Comparison of ENCODE assay signal across 8 cellular contexts in the genomic region with DNA sequence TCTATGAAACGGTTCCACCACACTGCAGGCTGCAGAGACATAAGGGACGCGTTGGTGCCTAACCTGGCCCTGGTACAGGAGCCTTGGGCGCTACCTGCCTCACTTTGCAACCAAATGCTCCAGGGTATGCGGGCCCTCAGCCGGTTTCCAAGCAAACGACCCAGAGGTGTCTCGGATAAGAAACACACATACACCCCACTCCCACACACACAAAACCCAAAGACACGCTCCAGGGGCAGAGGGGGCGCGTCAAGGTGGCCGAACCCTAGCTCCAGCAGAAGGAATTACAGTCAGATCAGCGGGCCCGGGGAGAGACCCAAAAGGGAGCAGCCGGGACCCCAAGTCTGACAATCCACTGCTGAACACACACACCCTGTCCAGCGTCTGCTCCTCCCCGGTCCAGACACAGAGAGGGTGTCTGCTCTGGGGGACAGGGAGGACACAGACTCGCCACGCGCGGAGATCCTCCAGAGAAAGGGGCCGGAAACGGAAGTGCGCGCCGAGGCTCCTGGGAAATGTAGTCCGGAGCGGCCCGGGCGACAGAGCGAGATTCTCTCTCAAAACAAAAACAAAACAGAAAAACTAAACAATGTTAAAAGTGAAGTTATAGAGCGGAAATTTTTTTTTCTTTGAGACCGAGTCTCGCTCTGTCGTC. TPM values are rescaled to one million over a fixed set of nuclear protein-coding genes. Genes with fewer than 3 reads are reported as not detected.
DNase-seq lines count a peak whose midpoint lies in the region; ATAC-seq and TF ChIP-seq lines count a peak whose summit lies in the region.
"Not testable (repeated sequence)": the region's sequence is repeated elsewhere in the genome, so short reads cannot be mapped to it uniquely, and the experiment has no call there.

Gene TRIM16 (minus strand): TSS at position 488 of the 655 bp plus-strand sequence. CDS start 32,702 bp downstream, outside the sequence.

- H4K20me1 ChIP-seq in neural cell (ENCODE audit: insufficient read depth) = not testable (repeated sequence)

- not testable (repeated sequence) for H3K79me2 ChIP-seq in neural cell (replicated peaks; ENCODE audit: insufficient read depth, low read length)

- H3K9me3 ChIP-seq in neural cell (ENCODE audit: low read length) = not testable (repeated sequence)

- peak; percentile 71 for DNase-seq in ELR (ENCODE audit: low read depth)
- DNase-seq in H7 = peak; percentile 47
- not testable (repeated sequence) for DNase-seq in LNCaP clone FGC (ENCODE audit: low read depth)
- peak; percentile 64 for DNase-seq in SK-MEL-5 (ENCODE audit: low read depth, low spot score)
- peak; percentile 68 for DNase-seq in activated gamma-delta T cell treated with anti-CD3 and anti-CD28 coated beads, Interleukin-2, amount 50 U/mL, for 16 hours (ENCODE audit: low read depth)
- DNase-seq in foreskin keratinocyte = peak in 1 of 2 donors; percentile 28
- DNase-seq in stimulated activated naive CD4-positive, alpha-beta T cell treated with Interleukin-2 at 50 U/mL for 16 hours (lab: John Stamatoyannopoulos, UW) = peak; percentile 81

- TF ChIP-seq EP300 in neural cell (conservative IDR thresholded peaks at IDR 0.05; ENCODE audit: poor library complexity, severe bottlenecking) = not testable (repeated sequence)

- peak within 1 kb of the TSS; percentile 62 for H3K4me2 ChIP-seq in neural cell (ENCODE audit: low read length)

- H3K4me3 ChIP-seq in H7 (ENCODE audit: insufficient read depth, low read depth, low read length) = peak within 1 kb of the TSS; percentile 57
- peak within 1 kb of the TSS; percentile 65 for H3K4me3 ChIP-seq in LNCaP clone FGC (ENCODE audit: low read depth, low read length)
- peak within 1 kb of the TSS; percentile 67 for H3K4me3 ChIP-seq in neural cell (ENCODE audit: low read length)

- in situ Hi-C loops in SK-MEL-5 (cut with HindIII; ENCODE audit: low pct_unique_long_range_greater_than_20kb, low sequenced_read_pairs) = not testable (repeated sequence)

- H3K9me2 ChIP-seq in neural cell (ENCODE audit: insufficient read depth, low read length) = not testable (repeated sequence)

- peak; percentile 90 for ATAC-seq in foreskin keratinocyte

- TF ChIP-seq RAD21 in neural cell (conservative IDR thresholded peaks at IDR 0.05) = not testable (repeated sequence)

- not testable (repeated sequence) for H3K27ac ChIP-seq in foreskin keratinocyte
- peak within 1 kb of the TSS; percentile 16 for H3K27ac ChIP-seq in neural cell (ENCODE audit: low read length)

- H3K27me3 ChIP-seq in H7 (ENCODE audit: control insufficient read depth, insufficient read depth, low read length); foreskin keratinocyte; neural cell (ENCODE audit: insufficient read depth, low read depth, low read length): not testable (repeated sequence)

- not testable (repeated sequence) for H3F3A ChIP-seq in neural cell (ENCODE audit: insufficient read depth, low read length, poor library complexity, severe bottlenecking)

- TF ChIP-seq CTCF in LNCaP clone FGC (IDR thresholded peaks at IDR 0.05; ENCODE audit: control insufficient read depth, extremely low read depth, insufficient read depth); foreskin keratinocyte (conservative IDR thresholded peaks at IDR 0.05): not testable (repeated sequence)
- TF ChIP-seq CTCF in neural cell (IDR thresholded peaks at IDR 0.05; ENCODE audit: poor library complexity, severe bottlenecking) = peak; percentile 58

- H3K36me3 ChIP-seq in H7 (replicated peaks; ENCODE audit: control insufficient read depth, insufficient read depth, low read length); neural cell (ENCODE audit: insufficient read depth, low read length): not testable (repeated sequence)

- H2AFZ ChIP-seq in neural cell (ENCODE audit: low read depth, low read length) = peak within 1 kb of the TSS; percentile 69

- peak within 1 kb of the TSS; percentile 68 for H3K9ac ChIP-seq in neural cell (ENCODE audit: low read length)

- H3K4me1 ChIP-seq in foreskin keratinocyte = not testable (repeated sequence)

TF ChIP-seq in neural cell, 6 proteins besides CTCF, POLR2A, EP300 and RAD21:
- TF ChIP-seq, protein P1, sequence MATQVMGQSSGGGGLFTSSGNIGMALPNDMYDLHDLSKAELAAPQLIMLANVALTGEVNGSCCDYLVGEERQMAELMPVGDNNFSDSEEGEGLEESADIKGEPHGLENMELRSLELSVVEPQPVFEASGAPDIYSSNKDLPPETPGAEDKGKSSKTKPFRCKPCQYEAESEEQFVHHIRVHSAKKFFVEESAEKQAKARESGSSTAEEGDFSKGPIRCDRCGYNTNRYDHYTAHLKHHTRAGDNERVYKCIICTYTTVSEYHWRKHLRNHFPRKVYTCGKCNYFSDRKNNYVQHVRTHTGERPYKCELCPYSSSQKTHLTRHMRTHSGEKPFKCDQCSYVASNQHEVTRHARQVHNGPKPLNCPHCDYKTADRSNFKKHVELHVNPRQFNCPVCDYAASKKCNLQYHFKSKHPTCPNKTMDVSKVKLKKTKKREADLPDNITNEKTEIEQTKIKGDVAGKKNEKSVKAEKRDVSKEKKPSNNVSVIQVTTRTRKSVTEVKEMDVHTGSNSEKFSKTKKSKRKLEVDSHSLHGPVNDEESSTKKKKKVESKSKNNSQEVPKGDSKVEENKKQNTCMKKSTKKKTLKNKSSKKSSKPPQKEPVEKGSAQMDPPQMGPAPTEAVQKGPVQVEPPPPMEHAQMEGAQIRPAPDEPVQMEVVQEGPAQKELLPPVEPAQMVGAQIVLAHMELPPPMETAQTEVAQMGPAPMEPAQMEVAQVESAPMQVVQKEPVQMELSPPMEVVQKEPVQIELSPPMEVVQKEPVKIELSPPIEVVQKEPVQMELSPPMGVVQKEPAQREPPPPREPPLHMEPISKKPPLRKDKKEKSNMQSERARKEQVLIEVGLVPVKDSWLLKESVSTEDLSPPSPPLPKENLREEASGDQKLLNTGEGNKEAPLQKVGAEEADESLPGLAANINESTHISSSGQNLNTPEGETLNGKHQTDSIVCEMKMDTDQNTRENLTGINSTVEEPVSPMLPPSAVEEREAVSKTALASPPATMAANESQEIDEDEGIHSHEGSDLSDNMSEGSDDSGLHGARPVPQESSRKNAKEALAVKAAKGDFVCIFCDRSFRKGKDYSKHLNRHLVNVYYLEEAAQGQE (IDR thresholded peaks at IDR 0.05; ENCODE audit: borderline replicate concordance) = peak; percentile 52
- TF ChIP-seq TAF1 (IDR thresholded peaks at IDR 0.05; ENCODE audit: low read depth) (peak; percentile 32), MXI1 (conservative IDR thresholded peaks at IDR 0.05; ENCODE audit: poor library complexity, severe bottlenecking) (peak; percentile 75), POLR2AphosphoS5 (IDR thresholded peaks at IDR 0.05) (peak; percentile 87)

RNA-seq across cellular contexts. Expression of gene TRIM16, which starts in this region (rescaled TPM):
- 17.1 and 21.9 TPM in 2 replicates for total RNA-seq in H7 (2014; rRNA removed; shearing (Covaris generic))
- 22.1 and 29.8 TPM in 2 replicates for total RNA-seq in SK-MEL-5 (2014; rRNA removed; shearing (Covaris generic))
- 13.0 and 15.7 TPM in 2 replicates for polyA plus RNA-seq in SK-MEL-5 (2015; cell fraction: cytosol; rRNA removed)
- 36.0 and 70.9 TPM in 2 replicates for polyA plus RNA-seq in SK-MEL-5 (2015; cell fraction: nucleus; rRNA removed)
- total RNA-seq in foreskin keratinocyte = 56.5 and 72.8 TPM in 2 replicates
- polyA plus RNA-seq in foreskin keratinocyte = 43.3 and 49.1 TPM in 2 replicates
- polyA plus RNA-seq in neural cell = 34.5 and 34.9 TPM in 2 replicates
- polyA minus RNA-seq in neural cell = 41.4 and 52.7 TPM in 2 replicates
